24 cellular contexts compared by ENCODE assay signal in genomic region chr2:181754136-181754535, GRCh38.
"Had no signal": no experiment of that assay in that cellular context is flagged by ENCODE, and none has a peak within 500 bp of the region (broad histone marks: within the 10 kb centered on the region; RNA-seq: fewer than 3 reads in every experiment).

No MANE protein-coding gene starts in this region.

- H3K9me3 ChIP-seq: esophagus muscularis mucosa, gastrocnemius medialis, heart right ventricle, left lung, lower lobe of right lung, ovary, prostate gland, right lobe of liver, tibial artery, upper lobe of left lung, uterus had no signal

- H3K4me3 Mint-ChIP-seq: naive thymus-derived CD4-positive, alpha-beta T cell; nephron progenitor cell; stimulated activated memory B cell treated with anti-CD40 and anti-IgM and Interleukin-4, amounts not matched to agents 10 μg/mL and 1 μg/mL and 100 μg/mL, for 72 hours; stimulated activated naive CD8-positive, alpha-beta T cell treated with anti-CD3 and anti-CD28 coated beads, Interleukin-15, Interleukin-2, amounts not matched to agents 100 ng/mL and 50 ng/mL, for 24 hours had no signal

- H3K9me3 Mint-ChIP-seq: stimulated activated naive CD8-positive, alpha-beta T cell treated with anti-CD3 and anti-CD28 coated beads, Interleukin-15, Interleukin-2, amounts not matched to agents 100 ng/mL and 50 ng/mL, for 24 hours had no signal

- H3K4me1 Mint-ChIP-seq: naive thymus-derived CD4-positive, alpha-beta T cell; stimulated activated memory B cell treated with anti-CD40 and anti-IgM and Interleukin-4, amounts not matched to agents 10 μg/mL and 1 μg/mL and 100 μg/mL, for 72 hours had no signal

- DNase-seq: dorsolateral prefrontal cortex; effector memory CD4-positive, alpha-beta T cell; gastrocnemius medialis; heart right ventricle; hypothalamus; islet precursor cell; left lung; lower lobe of right lung; mesenchymal stem cell; naive thymus-derived CD4-positive, alpha-beta T cell; nephron progenitor cell; nucleus accumbens; ovary; right lobe of liver; stimulated activated CD4-positive, alpha-beta T cell treated with anti-CD3 and anti-CD28 coated beads, Interleukin-4, amount 100 ng/mL, for 24 hours; tibial artery; upper lobe of left lung; uterus had no signal

- H3K36me3 Mint-ChIP-seq: naive thymus-derived CD4-positive, alpha-beta T cell; stimulated activated memory B cell treated with anti-CD40 and anti-IgM and Interleukin-4, amounts not matched to agents 10 μg/mL and 1 μg/mL and 100 μg/mL, for 72 hours had no signal

- H3K4me3 ChIP-seq: coronary artery, dorsolateral prefrontal cortex, esophagus muscularis mucosa, gastrocnemius medialis, heart right ventricle, left lung, lower lobe of right lung, ovary, prostate gland, right lobe of liver, tibial artery, upper lobe of left lung, uterus had no signal

- H3K27ac Mint-ChIP-seq: naive thymus-derived CD4-positive, alpha-beta T cell; nephron progenitor cell; stimulated activated memory B cell treated with anti-CD40 and anti-IgM and Interleukin-4, amounts not matched to agents 10 μg/mL and 1 μg/mL and 100 μg/mL, for 72 hours; stimulated activated naive CD8-positive, alpha-beta T cell treated with anti-CD3 and anti-CD28 coated beads, Interleukin-15, Interleukin-2, amounts not matched to agents 100 ng/mL and 50 ng/mL, for 24 hours had no signal

- ATAC-seq: gastrocnemius medialis; heart right ventricle; left lung; lower lobe of right lung; naive thymus-derived CD4-positive, alpha-beta T cell; right lobe of liver; stimulated activated memory B cell treated with anti-CD40 and anti-IgM and Interleukin-4, amounts not matched to agents 10 μg/mL and 1 μg/mL and 100 μg/mL, for 72 hours had no signal

- H3K36me3 ChIP-seq: esophagus muscularis mucosa, gastrocnemius medialis, heart right ventricle, left lung, lower lobe of right lung, ovary, prostate gland, right lobe of liver, tibial artery, upper lobe of left lung, uterus had no signal

- H3K4me1 ChIP-seq: esophagus muscularis mucosa, gastrocnemius medialis, heart right ventricle, left lung, lower lobe of right lung, prostate gland, right lobe of liver, tibial artery, upper lobe of left lung, uterus had no signal

- H3K27ac ChIP-seq: coronary artery, dorsolateral prefrontal cortex, epithelial cell of prostate, esophagus muscularis mucosa, gastrocnemius medialis, heart right ventricle, left lung, lower lobe of right lung, ovary, prostate gland, right lobe of liver, tibial artery, upper lobe of left lung, uterus had no signal

- H3K27me3 ChIP-seq: esophagus muscularis mucosa, gastrocnemius medialis, left lung, ovary, right lobe of liver, tibial artery, upper lobe of left lung, uterus had no signal
